In the genomic region with DNA sequence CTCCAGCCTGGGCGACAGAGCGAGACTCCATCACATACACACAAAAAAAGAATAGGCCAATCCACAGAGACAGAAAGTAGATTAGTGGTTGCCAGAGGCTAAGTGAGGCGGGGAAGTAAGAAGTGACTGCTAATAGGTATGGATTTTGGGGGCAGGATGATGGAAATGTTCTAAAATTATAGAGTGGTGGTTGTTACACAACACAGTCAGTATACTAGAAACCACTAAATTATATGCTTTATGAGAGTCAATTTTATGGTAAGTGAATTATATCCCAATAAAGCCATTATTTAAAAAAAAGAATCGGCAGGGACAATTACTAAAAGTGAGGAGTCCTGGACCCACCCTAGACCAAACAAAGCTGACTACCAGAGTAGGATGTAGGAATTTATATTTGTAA, we compare ENCODE assay signal across 25 cellular contexts. TPM values are rescaled to one million over a fixed set of nuclear protein-coding genes. Genes with fewer than 3 reads are reported as not detected.
"Had no signal": no experiment of that assay in that cellular context is flagged by ENCODE, and none has a peak within 500 bp of the region (broad histone marks: within the 10 kb centered on the region; RNA-seq: fewer than 3 reads in every experiment).

No MANE protein-coding gene starts in this region.

- H3K36me3 ChIP-seq: Peyer's patch, SJCRH30 had no signal

- H3K4me3 ChIP-seq: K562, PC-9, Peyer's patch, SJCRH30 had no signal

- H3K9me3 Mint-ChIP-seq: IgD-negative memory B cell had no signal

- H3K4me3 Mint-ChIP-seq: IgD-negative memory B cell had no signal

- H3K36me3 Mint-ChIP-seq: IgD-negative memory B cell had no signal

- H3K4me1 Mint-ChIP-seq: IgD-negative memory B cell had no signal

- H3K9me3 ChIP-seq: Peyer's patch, SJCRH30 had no signal

- H3K27me3 Mint-ChIP-seq: IgD-negative memory B cell had no signal

- H3K4me1 ChIP-seq: Peyer's patch had no signal

- H3K27ac ChIP-seq: KMS-11, Peyer's patch, SJCRH30 had no signal

- H3K27ac Mint-ChIP-seq: IgD-negative memory B cell had no signal

- ATAC-seq: HepG2, Right ventricle myocardium inferior, SK-N-SH treated with all-trans-retinoic acid at 6 μM for 48 hours had no signal

- DNase-seq: Kasumi-1, MM.1S, NCI-H1092, NCI-H1105 treated with DMSO at 0.1 percent for 48 hours, NCI-H1417 treated with DMSO at 0.1 percent for 48 hours, NCI-H146, NCI-H1694 treated with DMSO at 0.1 percent for 48 hours, NCI-H1930, NCI-H2081, NCI-H2171, NCI-H524, NCI-H526 treated with DMSO at 0.1 percent for 48 hours, NCI-H774, OCI-M1, PC-9, Peyer's patch, SHP77 treated with DMSO at 0.1 percent for 48 hours, SJCRH30, T-helper 1 cell had no signal

RNA-seq across cellular contexts. Expression of gene DENND2A, which starts 24.3 kb away (rescaled TPM):
- total RNA-seq: HepG2, K562 had no signal
